13 cellular contexts compared by ENCODE assay signal in the genomic region with DNA sequence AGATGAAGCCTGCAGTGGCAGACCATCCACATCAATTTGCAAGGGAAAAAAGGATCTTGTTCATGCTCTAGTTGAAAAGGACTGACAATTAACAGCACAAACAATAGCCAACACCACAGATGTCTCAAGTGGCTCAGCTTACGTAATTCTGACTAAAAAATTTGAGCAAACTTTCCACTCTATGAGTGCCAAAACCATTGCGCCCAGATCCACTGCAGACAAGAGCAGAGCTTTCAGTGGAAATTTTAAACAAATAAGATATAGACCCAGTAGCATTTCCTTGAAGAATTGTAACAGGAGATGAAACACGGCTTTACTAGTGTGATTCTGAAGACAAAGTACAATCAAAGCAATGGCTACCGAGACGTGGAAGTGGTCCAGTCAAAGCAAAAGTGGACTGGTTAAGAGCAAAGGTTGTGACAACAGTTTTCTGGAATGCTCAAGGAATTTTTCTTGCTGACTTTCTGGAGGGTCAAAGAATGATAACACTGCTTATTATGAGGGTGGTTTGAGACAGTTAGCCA. TPM values are rescaled to one million over a fixed set of nuclear protein-coding genes. Genes with fewer than 3 reads are reported as not detected.
A peak's percentile ranks its signal among the peaks of the same experiment; 100 is the strongest.
DNase-seq lines count a peak whose midpoint lies in the region; ATAC-seq and TF ChIP-seq lines count a peak whose summit lies in the region.
"Had no signal": no experiment of that assay in that cellular context is flagged by ENCODE, and none has a peak within 500 bp of the region (broad histone marks: within the 10 kb centered on the region; RNA-seq: fewer than 3 reads in every experiment).

No MANE protein-coding gene starts in this region.

- H3K36me3 Mint-ChIP-seq in osteocyte (ENCODE audit: unreplicated experiment): no peaks in the 10 kb centered on the region
- H3K36me3 Mint-ChIP-seq: CD4-positive, CD25-positive, alpha-beta regulatory T cell had no signal

- H3K4me3 Mint-ChIP-seq in osteocyte (ENCODE audit: unreplicated experiment): peak overlapping the region; percentile 26
- H3K4me3 Mint-ChIP-seq: central memory CD8-positive, alpha-beta T cell had no signal

- peaks cover 4% of the 10 kb centered on the region for H3K9me3 Mint-ChIP-seq in osteocyte (ENCODE audit: unreplicated experiment)
- H3K9me3 Mint-ChIP-seq: central memory CD8-positive, alpha-beta T cell had no signal

- peaks cover 24% of the 10 kb centered on the region for H3K4me1 Mint-ChIP-seq in osteocyte (ENCODE audit: unreplicated experiment)
- H3K4me1 Mint-ChIP-seq: central memory CD8-positive, alpha-beta T cell had no signal

- peak; percentile 81 for DNase-seq in AG10803 (ENCODE audit: low read depth)
- DNase-seq in NCI-H748 (lab: John Stamatoyannopoulos, UW; ENCODE audit: unreplicated experiment): peak; percentile 57
- peak; percentile 93 for DNase-seq in fibroblast of peridontal ligament (ENCODE audit: extremely low read depth)
- no peak for DNase-seq in osteocyte (ENCODE audit: extremely low spot score, unreplicated experiment)
- DNase-seq in LoVo (ENCODE audit: low spot score): no peak
- no peak for DNase-seq in AML-193 (lab: John Stamatoyannopoulos, UW)
- DNase-seq in activated naive CD4-positive, alpha-beta T cell (lab: John Stamatoyannopoulos, UW): no peak
- DNase-seq: CD4-positive, CD25-positive, alpha-beta regulatory T cell; midbrain; NCI-H1092; stimulated activated CD4-positive, alpha-beta T cell treated with anti-CD3 and anti-CD28 coated beads, Interleukin-12 subunit alpha, Interleukin-12 subunit beta, amount 100 ng/mL, for 4 hours had no signal

- H3K4me3 ChIP-seq in AG10803 (ENCODE audit: low read length): peak overlapping the region; percentile 26

- peaks cover 7% of the 10 kb centered on the region for H3K27me3 Mint-ChIP-seq in osteocyte (ENCODE audit: unreplicated experiment)

- no peak for ATAC-seq in HG02970 (IDR thresholded peaks at IDR 0.05; ENCODE audit: low FRiP score, unreplicated experiment)

- TF ChIP-seq CTCF in AG10803 (conservative IDR thresholded peaks at IDR 0.05; ENCODE audit: low read length): no peak
- no peak for TF ChIP-seq CTCF in osteocyte (IDR thresholded peaks at IDR 0.05)

- H3K27ac Mint-ChIP-seq in osteocyte (ENCODE audit: unreplicated experiment): peak overlapping the region; percentile 71
- H3K27ac Mint-ChIP-seq: CD4-positive, CD25-positive, alpha-beta regulatory T cell had no signal

RNA-seq across cellular contexts. Expression of gene ZNF396, which starts 12.0 kb away (rescaled TPM):
- total RNA-seq in osteocyte: 1.9 and 2.2 TPM in 2 replicates
- total RNA-seq: CD4-positive, CD25-positive, alpha-beta regulatory T cell had no signal

RNA-seq across cellular contexts. Expression of gene ZNF24, which starts 44.9 kb away (rescaled TPM):
- total RNA-seq in osteocyte: 42.5 and 43.2 TPM in 2 replicates

Comparison
In these comparisons a context has a peak if more than half of its experiments do, and no peak if none do; other contexts are left out.
1. DNase-seq: peak in AG10803 (single experiment), NCI-H748 (single experiment) and fibroblast of peridontal ligament (single experiment); none in osteocyte (single experiment), LoVo (single experiment), AML-193 (0 of 2) and activated naive CD4-positive, alpha-beta T cell (0 of 4).